ENCODE assay signal across 22 cellular contexts in the genomic region with DNA sequence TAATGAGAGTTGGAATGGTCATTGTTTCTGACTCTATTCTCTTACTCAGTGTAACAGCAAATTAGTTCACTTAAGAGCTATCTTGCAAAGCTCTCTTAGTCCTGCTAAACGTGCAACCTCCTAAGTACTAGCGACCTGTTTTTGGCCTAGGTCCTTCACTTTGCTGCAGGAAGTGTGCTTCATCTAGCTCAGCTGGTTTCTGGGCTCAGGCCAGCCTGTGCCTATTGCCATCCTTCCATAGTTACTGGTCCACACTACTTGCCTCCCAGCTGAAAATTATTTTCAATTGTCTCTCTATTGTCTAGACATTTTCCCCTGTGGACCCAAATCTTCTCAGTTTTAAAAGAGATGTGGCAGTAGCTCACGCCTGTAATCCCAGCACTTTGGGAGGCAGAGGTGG.
DNase-seq lines count a peak whose midpoint lies in the region; ATAC-seq, FAIRE-seq and TF ChIP-seq lines count a peak whose summit lies in the region.
"Had no signal": no experiment of that assay in that cellular context is flagged by ENCODE, and none has a peak within 500 bp of the region (broad histone marks: within the 10 kb centered on the region; RNA-seq: fewer than 3 reads in every experiment).

No MANE protein-coding gene starts in this region.

- no peaks in the 10 kb centered on the region for H3K36me3 Mint-ChIP-seq in WTC11
- H3K36me3 Mint-ChIP-seq: CD14-positive monocyte had no signal

- ATAC-seq in WTC11: no peak
- ATAC-seq: T-helper 17 cell had no signal

- H3K27me3 Mint-ChIP-seq in WTC11 (ENCODE audit: low read depth): no peaks in the 10 kb centered on the region
- H3K27me3 Mint-ChIP-seq: T-helper 17 cell had no signal

- H3K9me3 Mint-ChIP-seq in WTC11: no peaks in the 10 kb centered on the region

- no peak for TF ChIP-seq RAD21 in Ishikawa (IDR thresholded peaks at IDR 0.05; ENCODE audit: low read depth)

- FAIRE-seq in H54 (lab: Jason Lieb, UNC): no peak
- FAIRE-seq: D721Med, GM19239 had no signal

- H3K27ac Mint-ChIP-seq in WTC11: no peak overlapping the region
- H3K27ac Mint-ChIP-seq: CD14-positive monocyte, T-helper 17 cell had no signal

- CTCF ChIA-PET in WTC11 (lab: Charles Lee): no interaction called here

- no peak for TF ChIP-seq POLR2A in H54 (IDR thresholded peaks at IDR 0.05; ENCODE audit: low read depth, low read length)

- peaks cover 30% of the 10 kb centered on the region for H3K4me1 Mint-ChIP-seq in WTC11
- H3K4me1 Mint-ChIP-seq: CD14-positive monocyte had no signal

- peak; percentile 66; the same call in 1 of the 2 replicates for TF ChIP-seq EP300 in Ishikawa (IDR thresholded peaks at IDR 0.05; ENCODE audit: borderline replicate concordance)

- POLR2A ChIA-PET in WTC11 (lab: Charles Lee): no interaction called here

- DNase-seq in DMS53 (lab: John Stamatoyannopoulos, UW): peak; percentile 10
- no peak for DNase-seq in DMS53 treated with DMSO at 0.1 percent for 48 hours (lab: John Stamatoyannopoulos, UW; ENCODE audit: unreplicated experiment)
- DNase-seq in NCI-H69 (lab: John Stamatoyannopoulos, UW): peak; percentile 46
- DNase-seq in WTC11 (ENCODE audit: low spot score): no peak
- no peak for DNase-seq in germinal center (ENCODE audit: low spot score)
- no peak for DNase-seq in H54 (ENCODE audit: insufficient read length, low spot score)
- DNase-seq: 8988T; GDM1; GOT3; IMR-90; NCI-H1417; NCI-H1694 treated with DMSO at 0.1 percent for 48 hours; NCI-H2081 treated with DMSO at 0.1 percent for 48 hours; NCI-H524 treated with DMSO at 0.1 percent for 48 hours; NK-92 treated with Interleukin-12 subunit alpha and Interleukin-12 subunit beta, amount 100 ng/mL, for 24 hours; SHP77 treated with DMSO at 0.1 percent for 48 hours; SW 1271; T-helper 17 cell had no signal

- H3K4me3 Mint-ChIP-seq in WTC11: no peak overlapping the region
- H3K4me3 Mint-ChIP-seq: CD14-positive monocyte, T-helper 17 cell had no signal

- TF ChIP-seq CTCF in WTC11 (IDR thresholded peaks at IDR 0.05): no peak

TF ChIP-seq in Ishikawa, 13 proteins besides CTCF, POLR2A, EP300 and RAD21:
- peak; percentile 81 for TF ChIP-seq NFIC (IDR thresholded peaks at IDR 0.05)
- TF ChIP-seq EGR1 (IDR thresholded peaks at IDR 0.05): no peak
- peak; percentile 35; the same call in 1 of the 2 replicates for TF ChIP-seq TCF12 (IDR thresholded peaks at IDR 0.05; ENCODE audit: low read depth)
- TF ChIP-seq YY1 (IDR thresholded peaks at IDR 0.05; ENCODE audit: low read depth): no peak

TF ChIP-seq in WTC11, 78 proteins besides CTCF, POLR2A, EP300 and RAD21:
- TF ChIP-seq ZNF232 (CRISPR knock-in tag; IDR thresholded peaks at IDR 0.05) (no peak), CREM (CRISPR knock-in tag; IDR thresholded peaks at IDR 0.05) (no peak), FOXP1 (CRISPR knock-in tag; IDR thresholded peaks at IDR 0.05; ENCODE audit: borderline replicate concordance) (no peak), TEAD1 (CRISPR knock-in tag; IDR thresholded peaks at IDR 0.05) (no peak), NR2C2 (CRISPR knock-in tag; IDR thresholded peaks at IDR 0.05) (no peak), ZNF138 (CRISPR knock-in tag; conservative IDR thresholded peaks at IDR 0.05) (no peak), ZNF416 (CRISPR knock-in tag; IDR thresholded peaks at IDR 0.05) (no peak), MYBL2 (CRISPR knock-in tag; IDR thresholded peaks at IDR 0.05) (no peak)
- TF ChIP-seq, protein P1, sequence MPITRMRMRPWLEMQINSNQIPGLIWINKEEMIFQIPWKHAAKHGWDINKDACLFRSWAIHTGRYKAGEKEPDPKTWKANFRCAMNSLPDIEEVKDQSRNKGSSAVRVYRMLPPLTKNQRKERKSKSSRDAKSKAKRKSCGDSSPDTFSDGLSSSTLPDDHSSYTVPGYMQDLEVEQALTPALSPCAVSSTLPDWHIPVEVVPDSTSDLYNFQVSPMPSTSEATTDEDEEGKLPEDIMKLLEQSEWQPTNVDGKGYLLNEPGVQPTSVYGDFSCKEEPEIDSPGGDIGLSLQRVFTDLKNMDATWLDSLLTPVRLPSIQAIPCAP (CRISPR knock-in tag; IDR thresholded peaks at IDR 0.05): no peak
- TF ChIP-seq, protein P2, sequence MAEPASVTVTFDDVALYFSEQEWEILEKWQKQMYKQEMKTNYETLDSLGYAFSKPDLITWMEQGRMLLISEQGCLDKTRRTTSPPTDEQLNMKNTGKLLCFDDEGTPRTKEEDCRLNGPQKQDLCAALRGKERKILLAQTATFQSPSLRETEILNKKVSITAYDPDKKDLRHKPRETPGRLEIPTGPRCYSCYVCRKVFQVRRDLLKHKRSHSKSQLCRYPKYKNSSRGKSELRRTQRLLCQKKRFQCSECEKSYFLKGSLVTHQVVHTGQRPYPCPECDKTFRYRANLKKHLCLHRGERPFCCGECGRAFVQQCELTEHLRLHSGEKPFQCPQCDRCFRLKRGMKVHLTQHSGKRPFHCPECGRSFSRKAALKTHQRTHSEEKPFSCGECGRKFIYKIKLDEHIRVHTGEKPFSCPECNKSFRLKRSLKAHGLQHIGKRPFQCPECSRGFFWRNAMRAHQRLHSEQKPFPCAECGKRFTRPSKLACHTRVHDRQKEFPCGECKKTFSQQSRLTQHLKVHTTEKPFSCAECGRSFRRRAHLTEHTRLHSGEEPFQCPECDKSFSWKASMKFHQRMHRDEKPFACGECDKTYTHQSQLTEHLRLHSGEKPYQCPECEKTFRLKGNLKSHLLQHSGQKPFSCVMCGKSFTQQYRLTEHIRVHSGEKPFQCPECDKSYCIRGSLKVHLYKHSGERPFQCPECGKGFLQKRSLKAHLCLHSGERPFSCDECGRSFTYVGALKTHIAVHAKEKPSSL (CRISPR knock-in tag; conservative IDR thresholded peaks at IDR 0.05): no peak
- TF ChIP-seq, protein P3, sequence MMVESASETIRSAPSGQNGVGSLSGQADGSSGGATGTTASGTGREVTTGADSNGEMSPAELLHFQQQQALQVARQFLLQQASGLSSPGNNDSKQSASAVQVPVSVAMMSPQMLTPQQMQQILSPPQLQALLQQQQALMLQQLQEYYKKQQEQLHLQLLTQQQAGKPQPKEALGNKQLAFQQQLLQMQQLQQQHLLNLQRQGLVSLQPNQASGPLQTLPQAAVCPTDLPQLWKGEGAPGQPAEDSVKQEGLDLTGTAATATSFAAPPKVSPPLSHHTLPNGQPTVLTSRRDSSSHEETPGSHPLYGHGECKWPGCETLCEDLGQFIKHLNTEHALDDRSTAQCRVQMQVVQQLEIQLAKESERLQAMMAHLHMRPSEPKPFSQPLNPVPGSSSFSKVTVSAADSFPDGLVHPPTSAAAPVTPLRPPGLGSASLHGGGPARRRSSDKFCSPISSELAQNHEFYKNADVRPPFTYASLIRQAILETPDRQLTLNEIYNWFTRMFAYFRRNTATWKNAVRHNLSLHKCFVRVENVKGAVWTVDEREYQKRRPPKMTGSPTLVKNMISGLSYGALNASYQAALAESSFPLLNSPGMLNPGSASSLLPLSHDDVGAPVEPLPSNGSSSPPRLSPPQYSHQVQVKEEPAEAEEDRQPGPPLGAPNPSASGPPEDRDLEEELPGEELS (CRISPR knock-in tag; IDR thresholded peaks at IDR 0.05): no peak

Comparison
In these comparisons a context has a peak if more than half of its experiments do, and no peak if none do; other contexts are left out.
1. DNase-seq: peak in DMS53 (single experiment) and NCI-H69 (single experiment); none in DMS53 treated with DMSO at 0.1 percent for 48 hours (single experiment), WTC11 (single experiment), germinal center (single experiment) and H54 (single experiment).